ENCODE assay signal across 24 cellular contexts in genomic region chr14:65872536-65872935, GRCh38.
"Had no signal": no experiment of that assay in that cellular context is flagged by ENCODE, and none has a peak within 500 bp of the region (broad histone marks: within the 10 kb centered on the region; RNA-seq: fewer than 3 reads in every experiment).

No MANE protein-coding gene starts in this region.

- H3K4me1 ChIP-seq: adrenal gland, breast epithelium, gastrocnemius medialis, spleen, testis, vagina had no signal

- H3K36me3 Mint-ChIP-seq: activated naive CD4-positive, alpha-beta T cell treated with anti-CD3 and anti-CD28 coated beads, Interleukin-2, amount 50 U/mL, for 72 hours; memory B cell had no signal

- H3K36me3 ChIP-seq: adrenal gland, breast epithelium, gastrocnemius medialis, spleen, vagina, WERI-Rb-1 had no signal

- H3K4me3 ChIP-seq: adrenal gland, breast epithelium, coronary artery, gastrocnemius medialis, spleen, testis, vagina had no signal

- H3K9me3 Mint-ChIP-seq: activated naive CD4-positive, alpha-beta T cell treated with anti-CD3 and anti-CD28 coated beads, Interleukin-2, amount 50 U/mL, for 72 hours; activated T-cell treated with anti-CD3 and anti-CD28 coated beads, Interleukin-2, amount 50 U/mL, for 24 hours; activated T-helper 17 cell treated with anti-CD3 and anti-CD28 coated beads, Interleukin-2, amount 50 U/mL, for 72 hours; memory B cell had no signal

- DNase-seq: activated CD4-positive, alpha-beta T cell treated with anti-CD3 and anti-CD28 coated beads for 1 hour; activated CD4-positive, alpha-beta T cell treated with anti-CD3 and anti-CD28 coated beads, Interleukin-2, amount 50 U/mL, for 1 hour; activated CD8-positive, alpha-beta memory T cell treated with anti-CD3 and anti-CD28 coated beads, Interleukin-2, amount 50 U/mL, for 4 hours; activated T-cell treated with anti-CD3 and anti-CD28 coated beads, Interleukin-2, amount 50 U/mL, for 24 hours; adrenal gland; gastrocnemius medialis; head of caudate nucleus; hypothalamus; occipital lobe; posterior cingulate gyrus; spleen; stimulated activated CD4-positive, alpha-beta T cell treated with anti-CD3 and anti-CD28 coated beads, Interleukin-4, amount 100 ng/mL, for 1 hour; stimulated activated naive CD4-positive, alpha-beta T cell; T-helper 1 cell; testis; trophoblast cell; WERI-Rb-1 had no signal

- H3K27ac ChIP-seq: adrenal gland, breast epithelium, coronary artery, epithelial cell of prostate, gastrocnemius medialis, spleen, testis, vagina, WERI-Rb-1 had no signal

- ATAC-seq: activated naive CD4-positive, alpha-beta T cell treated with anti-CD3 and anti-CD28 coated beads, Interleukin-2, amount 50 U/mL, for 72 hours; activated T-helper 17 cell treated with anti-CD3 and anti-CD28 coated beads, Interleukin-2, amount 50 U/mL, for 72 hours; gastrocnemius medialis had no signal

- H3K27me3 Mint-ChIP-seq: activated T-cell treated with anti-CD3 and anti-CD28 coated beads, Interleukin-2, amount 50 U/mL, for 24 hours; activated T-helper 17 cell treated with anti-CD3 and anti-CD28 coated beads, Interleukin-2, amount 50 U/mL, for 72 hours; memory B cell had no signal

- H3K9me3 ChIP-seq: adrenal gland, gastrocnemius medialis, testis, vagina had no signal

- H3K27me3 ChIP-seq: adrenal gland, breast epithelium, gastrocnemius medialis, spleen, testis, vagina had no signal

- H3K27ac Mint-ChIP-seq: activated naive CD4-positive, alpha-beta T cell treated with anti-CD3 and anti-CD28 coated beads, Interleukin-2, amount 50 U/mL, for 72 hours; activated T-cell treated with anti-CD3 and anti-CD28 coated beads, Interleukin-2, amount 50 U/mL, for 24 hours; activated T-helper 17 cell treated with anti-CD3 and anti-CD28 coated beads, Interleukin-2, amount 50 U/mL, for 72 hours; memory B cell had no signal

- H3K4me1 Mint-ChIP-seq: activated T-helper 17 cell treated with anti-CD3 and anti-CD28 coated beads, Interleukin-2, amount 50 U/mL, for 72 hours; memory B cell had no signal

- H3K4me3 Mint-ChIP-seq: activated T-cell treated with anti-CD3 and anti-CD28 coated beads, Interleukin-2, amount 50 U/mL, for 24 hours; activated T-helper 17 cell treated with anti-CD3 and anti-CD28 coated beads, Interleukin-2, amount 50 U/mL, for 72 hours; memory B cell had no signal
